ENCODE assay signal across 1 cellular context in the genomic region with DNA sequence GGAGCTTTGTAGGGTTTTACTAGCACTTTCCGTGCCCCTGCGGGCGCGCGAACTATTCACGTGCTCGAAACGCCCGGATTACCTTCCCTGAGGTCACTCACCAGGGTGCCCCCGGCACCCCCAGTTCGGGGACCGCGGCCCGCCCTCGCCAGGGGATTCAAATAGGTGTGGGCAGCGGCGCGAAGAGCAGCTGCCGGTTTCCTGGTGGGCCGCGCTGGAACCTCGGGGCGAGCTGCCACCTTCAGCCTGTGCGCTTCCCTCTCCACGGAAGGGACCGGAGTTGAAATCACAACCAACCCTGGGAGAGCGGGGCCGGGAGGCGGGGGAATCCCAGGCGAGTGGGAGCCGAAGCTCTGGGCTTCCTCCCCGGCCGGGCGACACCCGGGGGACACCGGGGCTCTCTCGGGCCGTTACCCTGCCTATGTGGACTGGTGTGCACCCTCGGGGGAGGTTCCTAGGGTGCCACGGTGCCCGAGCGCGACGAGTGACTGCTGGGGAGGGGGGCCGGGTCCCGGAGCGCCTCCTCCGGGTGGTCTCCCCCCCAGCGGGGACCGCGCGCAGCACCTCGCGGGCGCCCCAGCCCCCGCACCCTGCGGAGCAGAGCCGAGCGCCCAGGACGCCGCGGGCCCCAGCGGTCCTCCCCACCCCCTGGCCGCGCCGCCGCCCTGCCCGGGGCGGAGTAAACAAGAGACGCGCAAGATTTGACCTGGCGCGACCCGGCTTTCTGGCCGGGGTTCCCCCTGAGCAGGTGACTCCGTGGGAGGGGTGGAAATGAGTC.
TF ChIP-seq lines count a peak whose summit lies in the region.

No MANE protein-coding gene starts in this region.

TF ChIP-seq in HepG2, 621 proteins besides CTCF, POLR2A, EP300 and RAD21 (continued from another document and continues in another):
- TF ChIP-seq, protein P1, sequence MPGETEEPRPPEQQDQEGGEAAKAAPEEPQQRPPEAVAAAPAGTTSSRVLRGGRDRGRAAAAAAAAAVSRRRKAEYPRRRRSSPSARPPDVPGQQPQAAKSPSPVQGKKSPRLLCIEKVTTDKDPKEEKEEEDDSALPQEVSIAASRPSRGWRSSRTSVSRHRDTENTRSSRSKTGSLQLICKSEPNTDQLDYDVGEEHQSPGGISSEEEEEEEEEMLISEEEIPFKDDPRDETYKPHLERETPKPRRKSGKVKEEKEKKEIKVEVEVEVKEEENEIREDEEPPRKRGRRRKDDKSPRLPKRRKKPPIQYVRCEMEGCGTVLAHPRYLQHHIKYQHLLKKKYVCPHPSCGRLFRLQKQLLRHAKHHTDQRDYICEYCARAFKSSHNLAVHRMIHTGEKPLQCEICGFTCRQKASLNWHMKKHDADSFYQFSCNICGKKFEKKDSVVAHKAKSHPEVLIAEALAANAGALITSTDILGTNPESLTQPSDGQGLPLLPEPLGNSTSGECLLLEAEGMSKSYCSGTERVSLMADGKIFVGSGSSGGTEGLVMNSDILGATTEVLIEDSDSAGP (CRISPR knock-in tag; IDR thresholded peaks at IDR 0.05; ENCODE audit: borderline replicate concordance): peak; percentile 51; the same call in 1 of the 2 replicates
- TF ChIP-seq ZNF550 (CRISPR knock-in tag; IDR thresholded peaks at IDR 0.05; ENCODE audit: borderline replicate concordance): no peak
- TF ChIP-seq ZEB1 (IDR thresholded peaks at IDR 0.05; ENCODE audit: insufficient replicate concordance, low read depth): no peak
- no peak for TF ChIP-seq RNF219 (CRISPR knock-in tag; IDR thresholded peaks at IDR 0.05)
- TF ChIP-seq ZNF251 (CRISPR knock-in tag; IDR thresholded peaks at IDR 0.05): no peak
- TF ChIP-seq PRDM10 (CRISPR knock-in tag; IDR thresholded peaks at IDR 0.05; ENCODE audit: low read depth): peak; percentile 15; the same call in 1 of the 2 replicates
- no peak for TF ChIP-seq E2F1 (CRISPR knock-in tag; IDR thresholded peaks at IDR 0.05)
- no peak for TF ChIP-seq ATF1 (CRISPR knock-in tag; IDR thresholded peaks at IDR 0.05)
- no peak; the same call in 1 of the 2 replicates for TF ChIP-seq ZBTB14 (CRISPR knock-in tag; IDR thresholded peaks at IDR 0.05)
- peak; percentile 66; the same call in 1 of the 2 replicates for TF ChIP-seq KAT8 (CRISPR knock-in tag; IDR thresholded peaks at IDR 0.05)
- no peak for TF ChIP-seq ADNP (CRISPR knock-in tag; IDR thresholded peaks at IDR 0.05)
- no peak for TF ChIP-seq RBM22 (optimal IDR thresholded peaks at IDR 0.05; ENCODE audit: low read length)
- peak; percentile 81; the same call in 1 of the 2 replicates for TF ChIP-seq ZBTB10 (CRISPR knock-in tag; IDR thresholded peaks at IDR 0.05; ENCODE audit: borderline replicate concordance)
- no peak; the same call in 1 of the 2 replicates for TF ChIP-seq SPEN (CRISPR knock-in tag; IDR thresholded peaks at IDR 0.05; ENCODE audit: low read depth)
- peak; percentile 33; the same call in 1 of the 2 replicates for TF ChIP-seq CCDC6 (CRISPR knock-in tag; IDR thresholded peaks at IDR 0.05)
- TF ChIP-seq, protein P2, sequence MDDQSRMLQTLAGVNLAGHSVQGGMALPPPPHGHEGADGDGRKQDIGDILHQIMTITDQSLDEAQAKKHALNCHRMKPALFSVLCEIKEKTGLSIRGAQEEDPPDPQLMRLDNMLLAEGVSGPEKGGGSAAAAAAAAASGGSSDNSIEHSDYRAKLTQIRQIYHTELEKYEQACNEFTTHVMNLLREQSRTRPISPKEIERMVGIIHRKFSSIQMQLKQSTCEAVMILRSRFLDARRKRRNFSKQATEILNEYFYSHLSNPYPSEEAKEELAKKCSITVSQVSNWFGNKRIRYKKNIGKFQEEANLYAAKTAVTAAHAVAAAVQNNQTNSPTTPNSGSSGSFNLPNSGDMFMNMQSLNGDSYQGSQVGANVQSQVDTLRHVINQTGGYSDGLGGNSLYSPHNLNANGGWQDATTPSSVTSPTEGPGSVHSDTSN (CRISPR knock-in tag; IDR thresholded peaks at IDR 0.05; ENCODE audit: borderline replicate concordance): no peak
- TF ChIP-seq MTF2 (CRISPR knock-in tag; IDR thresholded peaks at IDR 0.05; ENCODE audit: borderline replicate concordance): no peak; the same call in 1 of the 2 replicates
- no peak for TF ChIP-seq SATB2 (CRISPR knock-in tag; IDR thresholded peaks at IDR 0.05)
- peak; percentile 44; the same call in 1 of the 2 replicates for TF ChIP-seq KDM3A (CRISPR knock-in tag; IDR thresholded peaks at IDR 0.05; ENCODE audit: low read depth)
- 0 out of 2 replicates have a peak, but pooled peaks have one; percentile 30 for TF ChIP-seq ZNF431 (CRISPR knock-in tag; IDR thresholded peaks at IDR 0.05; ENCODE audit: borderline replicate concordance, low read depth)
- TF ChIP-seq, protein P3, sequence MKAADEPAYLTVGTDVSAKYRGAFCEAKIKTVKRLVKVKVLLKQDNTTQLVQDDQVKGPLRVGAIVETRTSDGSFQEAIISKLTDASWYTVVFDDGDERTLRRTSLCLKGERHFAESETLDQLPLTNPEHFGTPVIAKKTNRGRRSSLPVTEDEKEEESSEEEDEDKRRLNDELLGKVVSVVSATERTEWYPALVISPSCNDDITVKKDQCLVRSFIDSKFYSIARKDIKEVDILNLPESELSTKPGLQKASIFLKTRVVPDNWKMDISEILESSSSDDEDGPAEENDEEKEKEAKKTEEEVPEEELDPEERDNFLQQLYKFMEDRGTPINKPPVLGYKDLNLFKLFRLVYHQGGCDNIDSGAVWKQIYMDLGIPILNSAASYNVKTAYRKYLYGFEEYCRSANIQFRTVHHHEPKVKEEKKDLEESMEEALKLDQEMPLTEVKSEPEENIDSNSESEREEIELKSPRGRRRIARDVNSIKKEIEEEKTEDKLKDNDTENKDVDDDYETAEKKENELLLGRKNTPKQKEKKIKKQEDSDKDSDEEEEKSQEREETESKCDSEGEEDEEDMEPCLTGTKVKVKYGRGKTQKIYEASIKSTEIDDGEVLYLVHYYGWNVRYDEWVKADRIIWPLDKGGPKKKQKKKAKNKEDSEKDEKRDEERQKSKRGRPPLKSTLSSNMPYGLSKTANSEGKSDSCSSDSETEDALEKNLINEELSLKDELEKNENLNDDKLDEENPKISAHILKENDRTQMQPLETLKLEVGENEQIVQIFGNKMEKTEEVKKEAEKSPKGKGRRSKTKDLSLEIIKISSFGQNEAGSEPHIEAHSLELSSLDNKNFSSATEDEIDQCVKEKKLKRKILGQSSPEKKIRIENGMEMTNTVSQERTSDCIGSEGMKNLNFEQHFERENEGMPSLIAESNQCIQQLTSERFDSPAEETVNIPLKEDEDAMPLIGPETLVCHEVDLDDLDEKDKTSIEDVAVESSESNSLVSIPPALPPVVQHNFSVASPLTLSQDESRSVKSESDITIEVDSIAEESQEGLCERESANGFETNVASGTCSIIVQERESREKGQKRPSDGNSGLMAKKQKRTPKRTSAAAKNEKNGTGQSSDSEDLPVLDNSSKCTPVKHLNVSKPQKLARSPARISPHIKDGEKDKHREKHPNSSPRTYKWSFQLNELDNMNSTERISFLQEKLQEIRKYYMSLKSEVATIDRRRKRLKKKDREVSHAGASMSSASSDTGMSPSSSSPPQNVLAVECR (CRISPR knock-in tag; IDR thresholded peaks at IDR 0.05; ENCODE audit: borderline replicate concordance): peak; percentile 71; the same call in 1 of the 2 replicates
- TF ChIP-seq UBTF (CRISPR knock-in tag; IDR thresholded peaks at IDR 0.05): no peak; the same call in none of the 2 replicates
- no peak for TF ChIP-seq HNRNPH1 (optimal IDR thresholded peaks at IDR 0.05; ENCODE audit: low read depth, low read length)
- TF ChIP-seq PTBP1 (IDR thresholded peaks at IDR 0.05; ENCODE audit: low read depth, low read length, poor library complexity, severe bottlenecking): no peak
- TF ChIP-seq MIER3 (CRISPR knock-in tag; IDR thresholded peaks at IDR 0.05; ENCODE audit: borderline replicate concordance): no peak; the same call in 1 of the 2 replicates
- no peak for TF ChIP-seq ZNF326 (CRISPR knock-in tag; IDR thresholded peaks at IDR 0.05; ENCODE audit: borderline replicate concordance)
- no peak; the same call in 1 of the 2 replicates for TF ChIP-seq ZNF337 (CRISPR knock-in tag; IDR thresholded peaks at IDR 0.05; ENCODE audit: borderline replicate concordance, low read depth)
- peak; percentile 78 for TF ChIP-seq ZNF430 (CRISPR knock-in tag; IDR thresholded peaks at IDR 0.05)
